ENCODE assay signal across 1 cellular context in the genomic region with DNA sequence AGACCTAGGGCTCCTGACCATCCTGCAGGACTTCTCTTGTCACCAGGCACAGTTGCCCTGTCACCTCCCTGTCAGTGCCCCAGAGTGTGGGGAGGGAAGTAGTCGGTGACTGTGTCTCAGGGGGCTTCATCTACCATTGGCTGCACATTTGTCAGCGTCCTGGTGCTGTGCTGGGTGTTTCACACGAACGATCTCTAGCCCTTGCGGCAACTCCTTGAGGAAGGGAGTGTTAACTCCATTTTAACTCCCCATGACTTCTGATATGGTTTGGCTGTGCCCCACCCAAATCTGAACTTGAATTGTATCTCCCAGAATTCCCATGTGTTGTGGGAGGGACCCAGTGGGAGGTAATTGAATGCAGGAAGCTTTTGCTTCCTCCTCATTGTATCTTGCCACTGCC.
TF ChIP-seq lines count a peak whose summit lies in the region.

No MANE protein-coding gene starts in this region.

TF ChIP-seq in HepG2, 621 proteins besides CTCF, POLR2A, EP300 and RAD21:
- TF ChIP-seq, protein P1, sequence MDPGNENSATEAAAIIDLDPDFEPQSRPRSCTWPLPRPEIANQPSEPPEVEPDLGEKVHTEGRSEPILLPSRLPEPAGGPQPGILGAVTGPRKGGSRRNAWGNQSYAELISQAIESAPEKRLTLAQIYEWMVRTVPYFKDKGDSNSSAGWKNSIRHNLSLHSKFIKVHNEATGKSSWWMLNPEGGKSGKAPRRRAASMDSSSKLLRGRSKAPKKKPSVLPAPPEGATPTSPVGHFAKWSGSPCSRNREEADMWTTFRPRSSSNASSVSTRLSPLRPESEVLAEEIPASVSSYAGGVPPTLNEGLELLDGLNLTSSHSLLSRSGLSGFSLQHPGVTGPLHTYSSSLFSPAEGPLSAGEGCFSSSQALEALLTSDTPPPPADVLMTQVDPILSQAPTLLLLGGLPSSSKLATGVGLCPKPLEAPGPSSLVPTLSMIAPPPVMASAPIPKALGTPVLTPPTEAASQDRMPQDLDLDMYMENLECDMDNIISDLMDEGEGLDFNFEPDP (CRISPR knock-in tag; conservative IDR thresholded peaks at IDR 0.05) = no peak
- TF ChIP-seq ZSCAN29 (CRISPR knock-in tag; conservative IDR thresholded peaks at IDR 0.05) (no peak), ZNF713 (CRISPR knock-in tag; IDR thresholded peaks at IDR 0.05) (no peak), ZNF207 (IDR thresholded peaks at IDR 0.05; ENCODE audit: borderline replicate concordance) (no peak), PHF20 (CRISPR knock-in tag; IDR thresholded peaks at IDR 0.05) (no peak), ISX (CRISPR knock-in tag; conservative IDR thresholded peaks at IDR 0.05) (no peak), ATM (IDR thresholded peaks at IDR 0.05; ENCODE audit: borderline replicate concordance) (no peak), SOX5 (CRISPR knock-in tag; IDR thresholded peaks at IDR 0.05; ENCODE audit: borderline replicate concordance) (no peak), ZNF225 (CRISPR knock-in tag; IDR thresholded peaks at IDR 0.05) (no peak), ZNF430 (CRISPR knock-in tag; IDR thresholded peaks at IDR 0.05) (no peak)
- TF ChIP-seq, protein P2, sequence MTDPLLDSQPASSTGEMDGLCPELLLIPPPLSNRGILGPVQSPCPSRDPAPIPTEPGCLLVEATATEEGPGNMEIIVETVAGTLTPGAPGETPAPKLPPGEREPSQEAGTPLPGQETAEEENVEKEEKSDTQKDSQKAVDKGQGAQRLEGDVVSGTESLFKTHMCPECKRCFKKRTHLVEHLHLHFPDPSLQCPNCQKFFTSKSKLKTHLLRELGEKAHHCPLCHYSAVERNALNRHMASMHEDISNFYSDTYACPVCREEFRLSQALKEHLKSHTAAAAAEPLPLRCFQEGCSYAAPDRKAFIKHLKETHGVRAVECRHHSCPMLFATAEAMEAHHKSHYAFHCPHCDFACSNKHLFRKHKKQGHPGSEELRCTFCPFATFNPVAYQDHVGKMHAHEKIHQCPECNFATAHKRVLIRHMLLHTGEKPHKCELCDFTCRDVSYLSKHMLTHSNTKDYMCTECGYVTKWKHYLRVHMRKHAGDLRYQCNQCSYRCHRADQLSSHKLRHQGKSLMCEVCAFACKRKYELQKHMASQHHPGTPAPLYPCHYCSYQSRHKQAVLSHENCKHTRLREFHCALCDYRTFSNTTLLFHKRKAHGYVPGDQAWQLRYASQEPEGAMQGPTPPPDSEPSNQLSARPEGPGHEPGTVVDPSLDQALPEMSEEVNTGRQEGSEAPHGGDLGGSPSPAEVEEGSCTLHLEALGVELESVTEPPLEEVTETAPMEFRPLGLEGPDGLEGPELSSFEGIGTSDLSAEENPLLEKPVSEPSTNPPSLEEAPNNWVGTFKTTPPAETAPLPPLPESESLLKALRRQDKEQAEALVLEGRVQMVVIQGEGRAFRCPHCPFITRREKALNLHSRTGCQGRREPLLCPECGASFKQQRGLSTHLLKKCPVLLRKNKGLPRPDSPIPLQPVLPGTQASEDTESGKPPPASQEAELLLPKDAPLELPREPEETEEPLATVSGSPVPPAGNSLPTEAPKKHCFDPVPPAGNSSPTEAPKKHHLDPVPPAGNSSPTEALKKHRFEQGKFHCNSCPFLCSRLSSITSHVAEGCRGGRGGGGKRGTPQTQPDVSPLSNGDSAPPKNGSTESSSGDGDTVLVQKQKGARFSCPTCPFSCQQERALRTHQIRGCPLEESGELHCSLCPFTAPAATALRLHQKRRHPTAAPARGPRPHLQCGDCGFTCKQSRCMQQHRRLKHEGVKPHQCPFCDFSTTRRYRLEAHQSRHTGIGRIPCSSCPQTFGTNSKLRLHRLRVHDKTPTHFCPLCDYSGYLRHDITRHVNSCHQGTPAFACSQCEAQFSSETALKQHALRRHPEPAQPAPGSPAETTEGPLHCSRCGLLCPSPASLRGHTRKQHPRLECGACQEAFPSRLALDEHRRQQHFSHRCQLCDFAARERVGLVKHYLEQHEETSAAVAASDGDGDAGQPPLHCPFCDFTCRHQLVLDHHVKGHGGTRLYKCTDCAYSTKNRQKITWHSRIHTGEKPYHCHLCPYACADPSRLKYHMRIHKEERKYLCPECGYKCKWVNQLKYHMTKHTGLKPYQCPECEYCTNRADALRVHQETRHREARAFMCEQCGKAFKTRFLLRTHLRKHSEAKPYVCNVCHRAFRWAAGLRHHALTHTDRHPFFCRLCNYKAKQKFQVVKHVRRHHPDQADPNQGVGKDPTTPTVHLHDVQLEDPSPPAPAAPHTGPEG (CRISPR knock-in tag; IDR thresholded peaks at IDR 0.05) = no peak
- TF ChIP-seq, protein P3, sequence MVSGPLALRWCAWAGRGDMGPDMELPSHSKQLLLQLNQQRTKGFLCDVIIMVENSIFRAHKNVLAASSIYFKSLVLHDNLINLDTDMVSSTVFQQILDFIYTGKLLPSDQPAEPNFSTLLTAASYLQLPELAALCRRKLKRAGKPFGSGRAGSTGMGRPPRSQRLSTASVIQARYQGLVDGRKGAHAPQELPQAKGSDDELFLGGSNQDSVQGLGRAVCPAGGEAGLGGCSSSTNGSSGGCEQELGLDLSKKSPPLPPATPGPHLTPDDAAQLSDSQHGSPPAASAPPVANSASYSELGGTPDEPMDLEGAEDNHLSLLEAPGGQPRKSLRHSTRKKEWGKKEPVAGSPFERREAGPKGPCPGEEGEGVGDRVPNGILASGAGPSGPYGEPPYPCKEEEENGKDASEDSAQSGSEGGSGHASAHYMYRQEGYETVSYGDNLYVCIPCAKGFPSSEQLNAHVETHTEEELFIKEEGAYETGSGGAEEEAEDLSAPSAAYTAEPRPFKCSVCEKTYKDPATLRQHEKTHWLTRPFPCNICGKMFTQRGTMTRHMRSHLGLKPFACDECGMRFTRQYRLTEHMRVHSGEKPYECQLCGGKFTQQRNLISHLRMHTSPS (CRISPR knock-in tag; IDR thresholded peaks at IDR 0.05; ENCODE audit: low read depth) = no peak
